Comparison of ENCODE assay signal across 12 cellular contexts in genomic region chr7:77409739-77410545, GRCh38. TPM values are rescaled to one million over a fixed set of nuclear protein-coding genes. Genes with fewer than 3 reads are reported as not detected.
DNase-seq lines count a peak whose midpoint lies in the region; ATAC-seq and TF ChIP-seq lines count a peak whose summit lies in the region.
"Had no signal": no experiment of that assay in that cellular context is flagged by ENCODE, and none has a peak within 500 bp of the region (broad histone marks: within the 10 kb centered on the region; RNA-seq: fewer than 3 reads in every experiment).

No MANE protein-coding gene starts in this region.

- H3K27me3 Mint-ChIP-seq in naive thymus-derived CD4-positive, alpha-beta T cell = peaks cover 0 to 15% (median 0%) of the 10 kb centered on the region in 5 donors
- peaks cover 1% of the 10 kb centered on the region for H3K27me3 Mint-ChIP-seq in activated T-helper 17 cell treated with anti-CD3 and anti-CD28 coated beads, Interleukin-2, amount 50 U/mL, for 72 hours

- POLR2A ChIA-PET in BJ (lab: Charles Lee) = no interaction called here
- POLR2A ChIA-PET in naive thymus-derived CD4-positive, alpha-beta T cell (lab: Charles Lee) = interaction anchor here (1.2 kb wide), 1 partner anchor 58 kb away, joined by 4 read pairs; no protein-coding TSS in a partner anchor

- H3K9me3 ChIP-seq in naive thymus-derived CD4-positive, alpha-beta T cell (ENCODE audit: control insufficient read depth in 2 of 3, low read length in 3 of 3) = no peaks in the 10 kb centered on the region

- H3K4me3 Mint-ChIP-seq in naive thymus-derived CD4-positive, alpha-beta T cell = no peak overlapping the region
- H3K4me3 Mint-ChIP-seq in activated T-helper 17 cell treated with anti-CD3 and anti-CD28 coated beads, Interleukin-2, amount 50 U/mL, for 72 hours = no peak overlapping the region
- H3K4me3 Mint-ChIP-seq: activated CD4-positive, alpha-beta T cell treated with anti-CD3 and anti-CD28 coated beads, Interleukin-2, amount 10 ng/mL, durations not matched to agents 7 days and 5 days had no signal

- CTCF ChIA-PET in BJ (lab: Yijun Ruan, JAX) = no interaction called here
- CTCF ChIA-PET in naive thymus-derived CD4-positive, alpha-beta T cell (lab: Charles Lee) = no interaction called here

- intact Hi-C loops in naive thymus-derived CD4-positive, alpha-beta T cell (cut with micrococcal nuclease) = no loop called here

- H3K9me3 Mint-ChIP-seq in naive thymus-derived CD4-positive, alpha-beta T cell = no peaks in the 10 kb centered on the region
- H3K9me3 Mint-ChIP-seq in activated T-helper 17 cell treated with anti-CD3 and anti-CD28 coated beads, Interleukin-2, amount 50 U/mL, for 72 hours = no peaks in the 10 kb centered on the region
- H3K9me3 Mint-ChIP-seq: activated CD4-positive, alpha-beta T cell treated with anti-CD3 and anti-CD28 coated beads, Interleukin-2, amount 10 ng/mL, durations not matched to agents 7 days and 5 days had no signal

- H3K27ac ChIP-seq in epithelial cell of prostate = peak overlapping the region; percentile 99
- H3K27ac ChIP-seq in naive thymus-derived CD4-positive, alpha-beta T cell (ENCODE audit: low read depth, low read length) = no peak overlapping the region

- H3K4me1 Mint-ChIP-seq in naive thymus-derived CD4-positive, alpha-beta T cell = peaks cover 16 to 47% (median 40%) of the 10 kb centered on the region in 7 donors
- H3K4me1 Mint-ChIP-seq in activated T-helper 17 cell treated with anti-CD3 and anti-CD28 coated beads, Interleukin-2, amount 50 U/mL, for 72 hours = peaks cover 1% of the 10 kb centered on the region

- peak overlapping the region in 1 of 9 donors; percentile 7 for H3K27ac Mint-ChIP-seq in naive thymus-derived CD4-positive, alpha-beta T cell
- no peak overlapping the region for H3K27ac Mint-ChIP-seq in activated T-helper 17 cell treated with anti-CD3 and anti-CD28 coated beads, Interleukin-2, amount 50 U/mL, for 72 hours
- H3K27ac Mint-ChIP-seq: activated CD4-positive, alpha-beta T cell treated with anti-CD3 and anti-CD28 coated beads, Interleukin-2, amount 10 ng/mL, durations not matched to agents 7 days and 5 days had no signal

- ATAC-seq in naive thymus-derived CD4-positive, alpha-beta T cell = peak; percentile 84
- no peak for ATAC-seq in GM18519 (IDR thresholded peaks at IDR 0.05; ENCODE audit: low FRiP score, unreplicated experiment)
- ATAC-seq in activated T-helper 17 cell treated with anti-CD3 and anti-CD28 coated beads, Interleukin-2, amount 50 U/mL, for 72 hours (replicated peaks) = no peak
- ATAC-seq: left colon had no signal

- H3K27me3 ChIP-seq in BJ (ENCODE audit: control insufficient read depth, insufficient read depth, low read length) = no peaks in the 10 kb centered on the region
- no peaks in the 10 kb centered on the region for H3K27me3 ChIP-seq in naive thymus-derived CD4-positive, alpha-beta T cell (ENCODE audit: control insufficient read depth in 2 of 2, insufficient read depth in 2 of 2, low read length in 2 of 2)

- H3K4me1 ChIP-seq in naive thymus-derived CD4-positive, alpha-beta T cell (ENCODE audit: control insufficient read depth in 2 of 2, insufficient read depth in 2 of 2, low read length in 2 of 2) = peaks cover 0 to 7% of the 10 kb centered on the region in 2 donors

- peaks cover 0 to 5% (median 2%) of the 10 kb centered on the region in 5 donors for H3K36me3 Mint-ChIP-seq in naive thymus-derived CD4-positive, alpha-beta T cell
- H3K36me3 Mint-ChIP-seq in activated T-helper 17 cell treated with anti-CD3 and anti-CD28 coated beads, Interleukin-2, amount 50 U/mL, for 72 hours (ENCODE audit: low read depth) = no peaks in the 10 kb centered on the region

- H3K36me3 ChIP-seq in BJ (ENCODE audit: control insufficient read depth, insufficient read depth, low read length) = no peaks in the 10 kb centered on the region
- H3K36me3 ChIP-seq in naive thymus-derived CD4-positive, alpha-beta T cell (ENCODE audit: control insufficient read depth in 2 of 3, insufficient read depth in 3 of 3, low read length in 3 of 3) = no peaks in the 10 kb centered on the region

- TF ChIP-seq CTCF in BJ (IDR thresholded peaks at IDR 0.05; ENCODE audit: insufficient read depth, low read depth, low read length) = no peak

- no peak overlapping the region for H3K4me3 ChIP-seq in BJ (ENCODE audit: low read depth, low read length)
- H3K4me3 ChIP-seq in naive thymus-derived CD4-positive, alpha-beta T cell (ENCODE audit: low read length) = no peak overlapping the region

- DNase-seq in BJ (ENCODE audit: low read depth) (peak; percentile 60), NOMO-1 treated with DMSO at 0.1 percent for 48 hours (lab: John Stamatoyannopoulos, UW; ENCODE audit: unreplicated experiment) (peak; percentile 100), epithelial cell of prostate (ENCODE audit: low read depth, low spot score) (peak; percentile 87), islet precursor cell (no peak)
- DNase-seq in naive thymus-derived CD4-positive, alpha-beta T cell = no peak
- no peak for DNase-seq in stimulated activated CD4-positive, alpha-beta T cell treated with anti-CD3 and anti-CD28 coated beads, Interleukin-2, amount 100 ng/mL, for 24 hours
- DNase-seq: activated CD4-positive, alpha-beta T cell treated with anti-CD3 and anti-CD28 coated beads, Interleukin-2, amount 10 ng/mL, durations not matched to agents 7 days and 5 days; DND-41; left colon; NCI-H2227 treated with DMSO at 0.1 percent for 48 hours had no signal

RNA-seq across cellular contexts. Expression of gene GSAP, which starts 6.2 kb away (rescaled TPM):
- polyA plus RNA-seq in BJ (2011; rRNA removed) = 3.7 and 7.0 TPM in 2 replicates
- polyA minus RNA-seq in BJ (2011; rRNA and poly(A)+ RNA removed) = 3.7 and 5.0 TPM in 2 replicates
- 10 to 100 TPM; 14.9 to 59.8 (median 29.2) TPM for total RNA-seq in naive thymus-derived CD4-positive, alpha-beta T cell
- polyA plus RNA-seq in naive thymus-derived CD4-positive, alpha-beta T cell = 1 to 10 TPM; 6.6 to 7.3 TPM
- 1 to 10 TPM; 1.1 to 2.9 TPM for total RNA-seq in activated T-helper 17 cell treated with anti-CD3 and anti-CD28 coated beads, Interleukin-2, amount 50 U/mL, for 72 hours

Comparison
In these comparisons a context has a peak if more than half of its experiments do, and no peak if none do; other contexts are left out.
1. DNase-seq: peak in BJ (single experiment), NOMO-1 treated with DMSO at 0.1 percent for 48 hours (single experiment) and epithelial cell of prostate (single experiment); none in naive thymus-derived CD4-positive, alpha-beta T cell (0 of 9), stimulated activated CD4-positive, alpha-beta T cell treated with anti-CD3 and anti-CD28 coated beads, Interleukin-2, amount 100 ng/mL, for 24 hours (0 of 2) and islet precursor cell (single experiment).
2. RNA of gene GSAP, which starts 6.2 kb away (total RNA-seq): 14.9 to 59.8 TPM in naive thymus-derived CD4-positive, alpha-beta T cell; 1.1 to 2.9 TPM in activated T-helper 17 cell treated with anti-CD3 and anti-CD28 coated beads, Interleukin-2, amount 50 U/mL, for 72 hours; every median in the first group is over 4 times any median in the second.